Comparison of ENCODE assay signal across 2 cellular contexts in the genomic region with DNA sequence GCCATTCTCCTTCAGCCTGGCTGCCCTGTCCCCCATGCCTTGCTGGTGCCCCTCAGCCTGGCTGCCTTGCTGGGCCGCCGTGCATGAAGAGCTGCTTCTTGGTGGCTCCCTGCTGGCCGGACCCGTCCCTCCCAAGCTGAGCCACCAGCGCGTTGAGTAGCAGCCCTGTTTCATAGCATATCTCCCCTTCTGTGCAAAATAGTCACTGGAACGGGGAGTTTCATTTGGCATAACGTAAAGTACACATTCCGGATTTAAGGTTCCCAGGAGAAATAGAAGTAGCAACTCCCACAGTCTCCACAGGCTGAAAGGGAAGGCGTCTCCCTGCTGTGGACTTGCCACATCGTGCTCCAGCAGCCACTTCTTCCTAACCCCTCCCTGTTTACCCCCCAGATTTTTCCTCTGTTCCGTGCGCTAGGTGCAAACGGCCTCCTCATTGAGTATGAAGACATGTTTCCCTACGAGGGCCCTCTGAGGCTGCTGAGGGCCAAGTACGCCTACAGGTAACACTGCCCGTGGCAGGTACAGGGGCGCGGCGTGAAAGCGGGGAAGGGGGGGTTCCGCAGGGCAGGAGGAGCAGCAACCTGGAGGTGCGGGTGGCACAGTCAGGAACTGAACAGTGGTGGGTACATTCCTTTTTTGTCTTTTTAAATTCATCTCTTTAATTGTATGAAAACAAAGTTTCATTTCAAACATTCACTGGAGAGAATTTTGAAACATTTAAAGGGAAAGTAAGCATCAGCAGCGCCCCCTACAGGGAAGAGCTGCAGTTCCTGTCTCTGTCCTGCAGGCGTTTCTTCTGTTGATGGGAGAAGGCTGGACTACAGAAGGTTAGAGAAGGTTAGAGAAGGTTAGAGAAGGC.
A peak's percentile ranks its signal among the peaks of the same experiment; 100 is the strongest.
TF ChIP-seq lines count a peak whose summit lies in the region.

No MANE protein-coding gene starts in this region.

TF ChIP-seq in HEK293, 187 proteins besides CTCF, POLR2A, EP300 and RAD21:
- TF ChIP-seq ZNF670 (tag by site-specific recombination; IDR thresholded peaks at IDR 0.05; ENCODE audit: low read depth): no peak
- TF ChIP-seq ZFP3 (tag by site-specific recombination; IDR thresholded peaks at IDR 0.05; ENCODE audit: low read depth): no peak
- no peak for TF ChIP-seq OVOL3 (tag by site-specific recombination; IDR thresholded peaks at IDR 0.05)
- TF ChIP-seq ZNF600 (tag by site-specific recombination; IDR thresholded peaks at IDR 0.05): 0 out of 2 replicates have a peak, but pooled peaks have one; percentile 30
- no peak for TF ChIP-seq IKZF3 (tag by site-specific recombination; IDR thresholded peaks at IDR 0.05)
- peak; percentile 67 for TF ChIP-seq ZNF341 (tag by site-specific recombination; IDR thresholded peaks at IDR 0.05; ENCODE audit: low read depth)
- TF ChIP-seq ZFP69B (tag by site-specific recombination; IDR thresholded peaks at IDR 0.05): no peak
- peak; percentile 83 for TF ChIP-seq PRDM1 (tag by site-specific recombination; IDR thresholded peaks at IDR 0.05)

TF ChIP-seq in GM12878, 131 proteins besides CTCF, POLR2A, EP300 and RAD21:
- TF ChIP-seq MYC (IDR thresholded peaks at IDR 0.05; ENCODE audit: insufficient read depth, insufficient read length, insufficient replicate concordance, low read length, severe bottlenecking): no peak
- TF ChIP-seq, protein P1, sequence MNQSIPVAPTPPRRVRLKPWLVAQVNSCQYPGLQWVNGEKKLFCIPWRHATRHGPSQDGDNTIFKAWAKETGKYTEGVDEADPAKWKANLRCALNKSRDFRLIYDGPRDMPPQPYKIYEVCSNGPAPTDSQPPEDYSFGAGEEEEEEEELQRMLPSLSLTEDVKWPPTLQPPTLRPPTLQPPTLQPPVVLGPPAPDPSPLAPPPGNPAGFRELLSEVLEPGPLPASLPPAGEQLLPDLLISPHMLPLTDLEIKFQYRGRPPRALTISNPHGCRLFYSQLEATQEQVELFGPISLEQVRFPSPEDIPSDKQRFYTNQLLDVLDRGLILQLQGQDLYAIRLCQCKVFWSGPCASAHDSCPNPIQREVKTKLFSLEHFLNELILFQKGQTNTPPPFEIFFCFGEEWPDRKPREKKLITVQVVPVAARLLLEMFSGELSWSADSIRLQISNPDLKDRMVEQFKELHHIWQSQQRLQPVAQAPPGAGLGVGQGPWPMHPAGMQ (IDR thresholded peaks at IDR 0.05; ENCODE audit: borderline replicate concordance): no peak
- no peak for TF ChIP-seq MTA3 (IDR thresholded peaks at IDR 0.05; ENCODE audit: borderline replicate concordance, low read length)
- TF ChIP-seq SRF (IDR thresholded peaks at IDR 0.05; ENCODE audit: low read depth in 2 of 2, low read length in 2 of 2): no peak
- no peak for TF ChIP-seq SUPT20H (IDR thresholded peaks at IDR 0.05; ENCODE audit: borderline replicate concordance, control insufficient read depth, low read depth, low read length)
- no peak for TF ChIP-seq NFIC (IDR thresholded peaks at IDR 0.05; ENCODE audit: low read depth, low read length)
- TF ChIP-seq ZBED1 (IDR thresholded peaks at IDR 0.05; ENCODE audit: borderline replicate concordance): no peak
